Comparison of ENCODE assay signal across 28 cellular contexts in genomic region chr2:233137040-233137439, GRCh38.
"Had no signal": no experiment of that assay in that cellular context is flagged by ENCODE, and none has a peak within 500 bp of the region (broad histone marks: within the 10 kb centered on the region; RNA-seq: fewer than 3 reads in every experiment).

No MANE protein-coding gene starts in this region.

- ATAC-seq: activated CD8-positive, alpha-beta T cell treated with anti-CD3 and anti-CD28 coated beads, Interleukin-2, amount 10 ng/mL, durations not matched to agents 7 days and 5 days; activated naive CD8-positive, alpha-beta T cell treated with anti-CD3 and anti-CD28 coated beads, Interleukin-2, amount 50 U/mL, for 24 hours; activated T-cell treated with anti-CD3 and anti-CD28 coated beads, Interleukin-2, amount 50 U/mL, for 4 hours; PC-3; Right ventricle myocardium inferior had no signal

- H3K27me3 Mint-ChIP-seq: activated CD4-positive, alpha-beta T cell treated with anti-CD3 and anti-CD28 coated beads, Interleukin-2, amount 10 ng/mL, durations not matched to agents 7 days and 5 days; activated naive CD4-positive, alpha-beta T cell treated with anti-CD3 and anti-CD28 coated beads, Interleukin-2, amount 10 ng/mL, durations not matched to agents 7 days and 5 days; activated naive CD8-positive, alpha-beta T cell; activated naive CD8-positive, alpha-beta T cell treated with anti-CD3 and anti-CD28 coated beads, Interleukin-2, amount 50 U/mL, for 24 hours had no signal

- DNase-seq: activated CD4-positive, alpha-beta T cell treated with anti-CD3 and anti-CD28 coated beads, Interleukin-2, amount 10 ng/mL, durations not matched to agents 7 days and 5 days; activated CD4-positive, alpha-beta T cell treated with anti-CD3 and anti-CD28 coated beads, Interleukin-2, amount 50 U/mL, for 48 hours; activated CD8-positive, alpha-beta T cell treated with anti-CD3 and anti-CD28 coated beads, Interleukin-2, amount 10 ng/mL, durations not matched to agents 7 days and 5 days; activated effector memory CD4-positive, alpha-beta T cell treated with Interleukin-2 at 50 U/mL for 16 hours; activated naive CD4-positive, alpha-beta T cell treated with anti-CD3 and anti-CD28 coated beads, Interleukin-2, amount 10 ng/mL, durations not matched to agents 7 days and 5 days; activated naive CD8-positive, alpha-beta T cell treated with anti-CD3 and anti-CD28 coated beads, Interleukin-2, amount 50 U/mL, for 24 hours; activated T-cell treated with anti-CD3 and anti-CD28 coated beads, Interleukin-2, amount 50 U/mL, for 4 hours; anterior cingulate cortex; central memory CD4-positive, alpha-beta T cell; MM.1S; MV-4-11; NCI-H1092; NCI-H146; NCI-H187; NCI-H2029 treated with DMSO at 0.1 percent for 48 hours; NCI-H2107; NCI-H2171; NCI-H510A; NCI-H526; NCI-H748 treated with DMSO at 0.1 percent for 48 hours; NK-92 treated with Interleukin-12 subunit alpha and Interleukin-12 subunit beta, amount 100 ng/mL, for 24 hours; PC-3; Peyer's patch; SIG-M5; T1000 had no signal

- H3K36me3 Mint-ChIP-seq: brain had no signal

- H3K4me3 Mint-ChIP-seq: activated CD4-positive, alpha-beta T cell treated with anti-CD3 and anti-CD28 coated beads, Interleukin-2, amount 10 ng/mL, durations not matched to agents 7 days and 5 days; activated CD8-positive, alpha-beta T cell treated with anti-CD3 and anti-CD28 coated beads, Interleukin-2, amount 10 ng/mL, durations not matched to agents 7 days and 5 days; activated naive CD4-positive, alpha-beta T cell treated with anti-CD3 and anti-CD28 coated beads, Interleukin-2, amount 10 ng/mL, durations not matched to agents 7 days and 5 days; activated naive CD8-positive, alpha-beta T cell; activated naive CD8-positive, alpha-beta T cell treated with anti-CD3 and anti-CD28 coated beads, Interleukin-2, amount 50 U/mL, for 24 hours; activated T-cell treated with anti-CD3 and anti-CD28 coated beads, Interleukin-2, amount 50 U/mL, for 4 hours; brain had no signal

- H3K27ac Mint-ChIP-seq: activated CD4-positive, alpha-beta T cell treated with anti-CD3 and anti-CD28 coated beads, Interleukin-2, amount 10 ng/mL, durations not matched to agents 7 days and 5 days; activated CD8-positive, alpha-beta T cell treated with anti-CD3 and anti-CD28 coated beads, Interleukin-2, amount 10 ng/mL, durations not matched to agents 7 days and 5 days; activated naive CD4-positive, alpha-beta T cell treated with anti-CD3 and anti-CD28 coated beads, Interleukin-2, amount 10 ng/mL, durations not matched to agents 7 days and 5 days; activated naive CD8-positive, alpha-beta T cell treated with anti-CD3 and anti-CD28 coated beads, Interleukin-2, amount 50 U/mL, for 24 hours; brain had no signal
